14 cellular contexts compared by ENCODE assay signal in genomic region chr4:5751073-5751917, GRCh38. TPM values are rescaled to one million over a fixed set of nuclear protein-coding genes. Genes with fewer than 3 reads are reported as not detected.
DNase-seq lines count a peak whose midpoint lies in the region; ATAC-seq and TF ChIP-seq lines count a peak whose summit lies in the region.
"Had no signal": no experiment of that assay in that cellular context is flagged by ENCODE, and none has a peak within 500 bp of the region (broad histone marks: within the 10 kb centered on the region; RNA-seq: fewer than 3 reads in every experiment).

No MANE protein-coding gene starts in this region.

- DNase-seq in GM04504 (ENCODE audit: low read depth) = peak; percentile 90
- DNase-seq in SK-MEL-5 (ENCODE audit: low read depth, low spot score) = peak; percentile 34
- DNase-seq in fibroblast of villous mesenchyme (ENCODE audit: low read depth) = peak; percentile 80
- peak; percentile 58 for DNase-seq in sigmoid colon
- DNase-seq in GF-D8 (lab: John Stamatoyannopoulos, UW) = no peak
- DNase-seq in GM10248 (ENCODE audit: extremely low spot score) = no peak
- DNase-seq: activated CD4-positive, alpha-beta T cell treated with anti-CD3 and anti-CD28 coated beads for 36 hours; DMS153; heart right ventricle; NCI-H1092; NCI-H510A had no signal

- 79 to 81% methylated on average over 19 of the region's 19 CpGs for WGBS in sigmoid colon, 2 donors

- CTCF ChIA-PET in GM10248 (lab: Yijun Ruan, JAX) = no interaction called here

- in situ Hi-C loops in SK-MEL-5 (cut with HindIII; ENCODE audit: low pct_unique_long_range_greater_than_20kb, low sequenced_read_pairs) = no loop called here

- H3K9me3 ChIP-seq in sigmoid colon = no peaks in the 10 kb centered on the region
- H3K9me3 ChIP-seq: heart right ventricle had no signal

- no peak for ATAC-seq in HG02938 (IDR thresholded peaks at IDR 0.05; ENCODE audit: unreplicated experiment)
- ATAC-seq: activated CD4-positive, alpha-beta T cell treated with anti-CD3 and anti-CD28 coated beads for 36 hours; activated T-helper 17 cell treated with anti-CD3 and anti-CD28 coated beads, Interleukin-2, amount 50 U/mL, for 72 hours had no signal

- TF ChIP-seq CTCF in fibroblast of villous mesenchyme (IDR thresholded peaks at IDR 0.05; ENCODE audit: insufficient read depth, low read depth, low read length) = no peak
- no peak for TF ChIP-seq CTCF in sigmoid colon (IDR thresholded peaks at IDR 0.05)
- TF ChIP-seq CTCF in GM10248 (IDR thresholded peaks at IDR 0.05; ENCODE audit: control extremely low read depth, extremely low read depth, low read depth, missing control alignments) = no peak

- no peak for TF ChIP-seq EP300 in sigmoid colon (IDR thresholded peaks at IDR 0.05)

- no peak overlapping the region for H3K27ac ChIP-seq in sigmoid colon
- H3K27ac ChIP-seq: SK-N-MC had no signal

- POLR2A ChIA-PET in GM10248 (lab: Yijun Ruan, JAX) = no interaction called here

- H3K36me3 ChIP-seq in sigmoid colon = peaks cover 25 to 83% (median 46%) of the 10 kb centered on the region in 4 donors

- H3K4me3 ChIP-seq in fibroblast of villous mesenchyme (ENCODE audit: low read depth, low read length) = no peak overlapping the region
- no peak overlapping the region for H3K4me3 ChIP-seq in sigmoid colon
- H3K4me3 ChIP-seq: heart right ventricle, SK-N-MC had no signal

- H3K27me3 ChIP-seq in sigmoid colon = no peaks in the 10 kb centered on the region
- H3K27me3 ChIP-seq: heart right ventricle had no signal

- TF ChIP-seq POLR2A in sigmoid colon (IDR thresholded peaks at IDR 0.05) = no peak

- H3K4me1 ChIP-seq in sigmoid colon = peaks cover 0 to 5% (median 4%) of the 10 kb centered on the region in 4 donors

- intact Hi-C loops in sigmoid colon (cut with DNase I) = no loop called here

RNA-seq across cellular contexts. Expression of gene EVC, which starts 40.3 kb away (rescaled TPM):
- total RNA-seq in SK-MEL-5 (2014; rRNA removed; shearing (Covaris generic)) = 7.7 and 9.1 TPM in 2 replicates
- 11.6 and 16.5 TPM in 2 replicates for polyA plus RNA-seq in SK-MEL-5 (2015; cell fraction: cytosol; rRNA removed)
- polyA plus RNA-seq in SK-MEL-5 (2015; cell fraction: nucleus; rRNA removed) = 11.9 and 20.9 TPM in 2 replicates
- total RNA-seq in fibroblast of villous mesenchyme (35.0 and 54.4 TPM in 2 replicates), sigmoid colon (10 to 100 TPM; 15.6 to 35.2 (median 24.4) TPM)
- 1 to 10 TPM in 2 of 3 donors, under 1 TPM in 1; 0.46 to 3.4 (median 1.2) TPM for polyA plus RNA-seq in sigmoid colon

RNA-seq across cellular contexts. Expression of gene EVC2, which starts 42.9 kb away (rescaled TPM):
- 0.11 and 0.21 TPM in 2 replicates for total RNA-seq in SK-MEL-5 (2014; rRNA removed; shearing (Covaris generic))
- polyA plus RNA-seq in SK-MEL-5 (2015; cell fraction: cytosol; rRNA removed) = 0.02 and 0.11 TPM in 2 replicates
- 0.12 and 0.26 TPM in 2 replicates for polyA plus RNA-seq in SK-MEL-5 (2015; cell fraction: nucleus; rRNA removed)
- total RNA-seq in fibroblast of villous mesenchyme = 9.9 and 11.9 TPM in 2 replicates
- 10 to 100 TPM in 2 of 4 donors, 1 to 10 TPM in 2; 8.6 to 14.7 (median 10.9) TPM for total RNA-seq in sigmoid colon
- 1 to 10 TPM in 1 of 3 donors, under 1 TPM in 1, not detected in 1; 0.60 to 1.3 TPM for polyA plus RNA-seq in sigmoid colon

Comparison
In these comparisons a context has a peak if more than half of its experiments do, and no peak if none do; other contexts are left out.
1. DNase-seq: peak in GM04504 (single experiment), SK-MEL-5 (single experiment), fibroblast of villous mesenchyme (single experiment) and sigmoid colon (single experiment); none in GF-D8 (single experiment) and GM10248 (single experiment).